Comparison of ENCODE assay signal across 22 cellular contexts in genomic region chr11:119431523-119431922, GRCh38.
"Had no signal": no experiment of that assay in that cellular context is flagged by ENCODE, and none has a peak within 500 bp of the region (broad histone marks: within the 10 kb centered on the region; RNA-seq: fewer than 3 reads in every experiment).

No MANE protein-coding gene starts in this region.

- H3K9me3 ChIP-seq: gastrocnemius medialis, heart right ventricle, ovary, right atrium auricular region, sigmoid colon, stomach, thoracic aorta, transverse colon had no signal

- H3K27ac Mint-ChIP-seq: nephron progenitor cell had no signal

- ATAC-seq: gastrocnemius medialis, left lobe of liver had no signal

- H3K4me3 ChIP-seq: gastrocnemius medialis, heart right ventricle, ovary, right atrium auricular region, skin epidermis, stomach, transverse colon had no signal

- DNase-seq: cortex of kidney; dorsolateral prefrontal cortex; effector CD8-positive, alpha-beta T cell; gastrocnemius medialis; heart right ventricle; hypothalamus; naive B cell; nephron progenitor cell; nucleus accumbens; ovary; sigmoid colon; stimulated activated CD4-positive, alpha-beta T cell treated with anti-CD3 and anti-CD28 coated beads, Interleukin-12 subunit alpha, Interleukin-12 subunit beta, amount 100 ng/mL, for 4 hours; stimulated activated naive CD4-positive, alpha-beta T cell; stomach; substantia nigra; transverse colon had no signal

- FAIRE-seq: endometrium, islet of Langerhans had no signal

- H3K4me1 Mint-ChIP-seq: naive B cell had no signal

- H3K27ac ChIP-seq: gastrocnemius medialis, right atrium auricular region, thoracic aorta had no signal

- H3K4me3 Mint-ChIP-seq: naive B cell, nephron progenitor cell had no signal

- H3K36me3 ChIP-seq: gastrocnemius medialis, heart right ventricle, ovary, right atrium auricular region, sigmoid colon, stomach, thoracic aorta, transverse colon had no signal

- H3K27me3 ChIP-seq: dorsolateral prefrontal cortex, ovary, right atrium auricular region, sigmoid colon, transverse colon had no signal

- H3K4me1 ChIP-seq: gastrocnemius medialis, right atrium auricular region, transverse colon had no signal
